ENCODE assay signal across 1 cellular context in the genomic region with DNA sequence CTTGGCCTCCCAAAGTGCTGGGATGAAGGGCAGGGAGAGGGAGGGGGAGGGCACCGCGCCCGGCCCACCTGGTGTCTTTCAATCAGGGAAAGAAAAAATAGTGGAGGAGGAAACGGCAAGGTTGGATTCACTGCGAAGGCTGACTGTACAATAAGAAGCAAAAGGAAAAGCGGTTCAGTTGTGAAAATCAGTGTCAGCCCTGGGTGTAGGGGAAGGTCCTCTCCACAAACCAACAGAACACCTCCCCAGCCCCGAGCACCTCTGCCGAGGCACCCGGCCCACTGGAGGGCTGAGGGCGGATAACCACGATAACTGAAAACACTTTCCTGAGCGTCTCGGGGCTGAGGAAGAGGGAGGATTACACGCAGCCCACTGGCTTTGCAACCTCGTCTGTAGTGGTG.
TF ChIP-seq lines count a peak whose summit lies in the region.

No MANE protein-coding gene starts in this region.

TF ChIP-seq in endothelial cell of umbilical vein, 7 proteins besides CTCF, POLR2A, EP300 and RAD21:
- no peak for TF ChIP-seq EZH2 (IDR thresholded peaks at IDR 0.05; ENCODE audit: borderline replicate concordance, low read depth, low read length, severe bottlenecking)
- TF ChIP-seq POLR2AphosphoS5 (IDR thresholded peaks at IDR 0.05; ENCODE audit: insufficient read depth, low read depth, low read length) = peak; percentile 41
